ENCODE assay signal across 8 cellular contexts in genomic region chr9:93057703-93058356, GRCh38. TPM values are rescaled to one million over a fixed set of nuclear protein-coding genes. Genes with fewer than 3 reads are reported as not detected.
DNase-seq lines count a peak whose midpoint lies in the region; ATAC-seq and TF ChIP-seq lines count a peak whose summit lies in the region.

No MANE protein-coding gene starts in this region.

- H3K9me3 Mint-ChIP-seq in activated T-helper 2 cell treated with anti-CD3 and anti-CD28 coated beads, Interferon-gamma antibody, Interleukin-2, Interleukin-4, amounts not matched to agents 10 μg/mL and 5 μg/mL and 100 μg/mL, durations not matched to agents 14 hours and 24 hours and 36 hours: no peaks in the 10 kb centered on the region

- peaks cover 46% of the 10 kb centered on the region for H3K4me1 ChIP-seq in ovary (ENCODE audit: insufficient read depth)

- 39 to 46% (median 40%) methylated on average over 14 of the region's 14 CpGs for WGBS in ovary, 3 donors

- peak overlapping the region; percentile 69 for H3K4me3 Mint-ChIP-seq in activated T-helper 2 cell treated with anti-CD3 and anti-CD28 coated beads, Interferon-gamma antibody, Interleukin-2, Interleukin-4, amounts not matched to agents 10 μg/mL and 5 μg/mL and 100 μg/mL, durations not matched to agents 14 hours and 24 hours and 36 hours (ENCODE audit: low read depth)

- H3K27me3 ChIP-seq in ovary: no peaks in the 10 kb centered on the region

- no peaks in the 10 kb centered on the region for H3K27me3 Mint-ChIP-seq in activated T-helper 2 cell treated with anti-CD3 and anti-CD28 coated beads, Interferon-gamma antibody, Interleukin-2, Interleukin-4, amounts not matched to agents 10 μg/mL and 5 μg/mL and 100 μg/mL, durations not matched to agents 14 hours and 24 hours and 36 hours (ENCODE audit: low read depth)

- H3K27ac Mint-ChIP-seq in activated T-helper 2 cell treated with anti-CD3 and anti-CD28 coated beads, Interferon-gamma antibody, Interleukin-2, Interleukin-4, amounts not matched to agents 10 μg/mL and 5 μg/mL and 100 μg/mL, durations not matched to agents 14 hours and 24 hours and 36 hours: peak overlapping the region; percentile 60

- intact Hi-C loops in activated T-helper 2 cell treated with anti-CD3 and anti-CD28 coated beads, Interferon-gamma antibody, Interleukin-2, Interleukin-4, amounts not matched to agents 10 μg/mL and 5 μg/mL and 100 μg/mL, durations not matched to agents 14 hours and 24 hours and 36 hours (cut with micrococcal nuclease): no loop called here
- intact Hi-C loops in ovary (cut with DNase I): loop anchor here in 2 of 4 donors (5.0 kb wide), 2 partner anchors 34 to 39 kb away; partner anchors contain the start of gene CARD19 (in 1 of the 2)

- H3K9me3 ChIP-seq in ovary: no peaks in the 10 kb centered on the region

- no peak overlapping the region for H3K4me3 ChIP-seq in ovary

- TF ChIP-seq POLR2A in ovary (IDR thresholded peaks at IDR 0.05): no peak

- DNase-seq in activated T-helper 2 cell treated with anti-CD3 and anti-CD28 coated beads, Interferon-gamma antibody, Interleukin-2, Interleukin-4, amounts not matched to agents 10 μg/mL and 5 μg/mL and 100 μg/mL, durations not matched to agents 14 hours and 24 hours and 36 hours (ENCODE audit: low spot score): no peak
- peak in 3 of 5 donors; percentile 55 to 56 (median 56) for DNase-seq in ovary
- DNase-seq in RKO (ENCODE audit: low spot score): no peak
- DNase-seq in activated effector memory CD4-positive, alpha-beta T cell treated with Interleukin-2 at 50 U/mL for 16 hours: no peak
- DNase-seq in ecto neural progenitor cell (ENCODE audit: low spot score): no peak
- DNase-seq in globus pallidus (ENCODE audit: low spot score): no peak

- peak overlapping the region; percentile 23 to 87 for H3K27ac ChIP-seq in ovary

- H3K36me3 Mint-ChIP-seq in activated T-helper 2 cell treated with anti-CD3 and anti-CD28 coated beads, Interferon-gamma antibody, Interleukin-2, Interleukin-4, amounts not matched to agents 10 μg/mL and 5 μg/mL and 100 μg/mL, durations not matched to agents 14 hours and 24 hours and 36 hours (ENCODE audit: low read depth): peaks cover 8% of the 10 kb centered on the region

- no peak for TF ChIP-seq EP300 in ovary (IDR thresholded peaks at IDR 0.05)

- H3K4me1 Mint-ChIP-seq in activated T-helper 2 cell treated with anti-CD3 and anti-CD28 coated beads, Interferon-gamma antibody, Interleukin-2, Interleukin-4, amounts not matched to agents 10 μg/mL and 5 μg/mL and 100 μg/mL, durations not matched to agents 14 hours and 24 hours and 36 hours (ENCODE audit: low read depth): peaks cover 35% of the 10 kb centered on the region

- no peaks in the 10 kb centered on the region for H3K36me3 ChIP-seq in ovary

- ATAC-seq in GM19043 (IDR thresholded peaks at IDR 0.05; ENCODE audit: low read depth, unreplicated experiment): peak; percentile 9
- ATAC-seq in HG02885 (IDR thresholded peaks at IDR 0.05; ENCODE audit: poor library complexity, unreplicated experiment): peak; percentile 10

- TF ChIP-seq CTCF in ovary (IDR thresholded peaks at IDR 0.05): no peak

RNA-seq across cellular contexts. Expression of gene SUSD3, which starts 0.7 kb away (rescaled TPM):
- total RNA-seq in activated T-helper 2 cell treated with anti-CD3 and anti-CD28 coated beads, Interferon-gamma antibody, Interleukin-2, Interleukin-4, amounts not matched to agents 10 μg/mL and 5 μg/mL and 100 μg/mL, durations not matched to agents 14 hours and 24 hours and 36 hours: 29.7 and 36.4 TPM in 2 replicates
- 10 to 100 TPM; 30.5 to 66.1 (median 42.4) TPM for total RNA-seq in ovary
- 10 to 100 TPM in 1 of 2 donors, 1 to 10 TPM in 1; 9.6 to 42.5 TPM for polyA plus RNA-seq in ovary

RNA-seq across cellular contexts. Expression of gene CARD19, which starts 38.2 kb away (rescaled TPM):
- total RNA-seq in activated T-helper 2 cell treated with anti-CD3 and anti-CD28 coated beads, Interferon-gamma antibody, Interleukin-2, Interleukin-4, amounts not matched to agents 10 μg/mL and 5 μg/mL and 100 μg/mL, durations not matched to agents 14 hours and 24 hours and 36 hours: 52.6 and 57.2 TPM in 2 replicates
- total RNA-seq in ovary: 10 to 100 TPM; 34.0 to 50.0 (median 44.7) TPM
- polyA plus RNA-seq in ovary: 10 to 100 TPM in 1 of 2 donors, 1 to 10 TPM in 1; 5.0 to 67.6 TPM

Comparison
In these comparisons a context has a peak if more than half of its experiments do, and no peak if none do; other contexts are left out.
1. DNase-seq: peak in ovary (3 of 5); none in activated T-helper 2 cell treated with anti-CD3 and anti-CD28 coated beads, Interferon-gamma antibody, Interleukin-2, Interleukin-4, amounts not matched to agents 10 μg/mL and 5 μg/mL and 100 μg/mL, durations not matched to agents 14 hours and 24 hours and 36 hours (single experiment), RKO (single experiment), activated effector memory CD4-positive, alpha-beta T cell treated with Interleukin-2 at 50 U/mL for 16 hours (single experiment), ecto neural progenitor cell (single experiment) and globus pallidus (single experiment).